In the genomic region with DNA sequence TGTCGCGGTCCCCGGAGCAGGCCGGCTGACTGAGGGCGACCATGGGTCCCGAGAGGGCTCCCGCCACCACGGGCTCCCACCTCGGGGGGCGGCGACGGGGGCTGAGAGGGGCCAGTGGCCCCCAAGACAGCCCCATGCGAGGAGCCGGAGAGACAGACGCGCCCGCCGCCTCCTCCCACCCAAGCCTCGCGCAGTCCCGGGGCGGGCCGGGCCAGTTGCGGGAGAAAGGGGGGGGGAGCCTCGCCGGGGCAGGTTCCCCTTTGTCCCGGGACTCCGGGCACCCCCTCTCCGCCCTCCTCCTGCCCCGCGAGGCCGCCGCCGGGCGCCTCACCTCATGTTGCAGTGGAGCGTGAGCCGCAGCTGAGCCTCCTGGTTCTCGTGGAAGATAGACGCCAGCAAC, we compare ENCODE assay signal across 8 cellular contexts.
A peak's percentile ranks its signal among the peaks of the same experiment; 100 is the strongest.
DNase-seq lines count a peak whose midpoint lies in the region; ATAC-seq and TF ChIP-seq lines count a peak whose summit lies in the region.
"Not testable (repeated sequence)": the region's sequence is repeated elsewhere in the genome, so short reads cannot be mapped to it uniquely, and the experiment has no call there.

No MANE protein-coding gene starts in this region.

- H4K8ac ChIP-seq in neuronal stem cell (ENCODE audit: low read depth, low read length), result not testable (repeated sequence)

- not testable (repeated sequence) for H3K27ac Mint-ChIP-seq in T-helper 17 cell; stimulated activated naive B cell treated with anti-CD40 and anti-IgM and Interleukin-4, amounts not matched to agents 10 μg/mL and 1 μg/mL and 100 μg/mL, for 72 hours

- not testable (repeated sequence) for H3K4me3 Mint-ChIP-seq in T-helper 17 cell; stimulated activated naive B cell treated with anti-CD40 and anti-IgM and Interleukin-4, amounts not matched to agents 10 μg/mL and 1 μg/mL and 100 μg/mL, for 72 hours

- H3K4me1 Mint-ChIP-seq in T-helper 17 cell; stimulated activated naive B cell treated with anti-CD40 and anti-IgM and Interleukin-4, amounts not matched to agents 10 μg/mL and 1 μg/mL and 100 μg/mL, for 72 hours: not testable (repeated sequence)

- not testable (repeated sequence) for H2AK5ac ChIP-seq in neuronal stem cell (ENCODE audit: low read depth, low read length)

- H3K9me3 Mint-ChIP-seq in stimulated activated naive B cell treated with anti-CD40 and anti-IgM and Interleukin-4, amounts not matched to agents 10 μg/mL and 1 μg/mL and 100 μg/mL, for 72 hours, result not testable (repeated sequence)

- not testable (repeated sequence) for H2BK5ac ChIP-seq in neuronal stem cell (ENCODE audit: low read length)

- H4K91ac ChIP-seq in neuronal stem cell (ENCODE audit: low read depth, low read length, poor library complexity), result not testable (repeated sequence)

- WGBS in body of pancreas, 2 donors, result no CpG with 5 or more reads among the region's 39 CpGs
- no CpG with 5 or more reads among the region's 39 CpGs for WGBS in neuronal stem cell (ENCODE audit: extremely low coverage in 2 of 2, insufficient read length in 2 of 2, insufficient replicate concordance in 1 of 2), 2 donors

- H3K9ac ChIP-seq in neuronal stem cell (ENCODE audit: low read depth, low read length, poor library complexity), result not testable (repeated sequence)

- not testable (repeated sequence) for H2BK15ac ChIP-seq in neuronal stem cell (ENCODE audit: low read length)

- intact Hi-C loops in body of pancreas (cut with DNase I); left ventricle myocardium inferior (cut with micrococcal nuclease); lower lobe of right lung (cut with DNase I): not testable (repeated sequence)

- CTCF ChIA-PET in HEK293 (lab: Yijun Ruan, JAX), result not testable (repeated sequence)

- H3K79me1 ChIP-seq in neuronal stem cell (ENCODE audit: low read depth, low read length), result not testable (repeated sequence)

- not testable (repeated sequence) for H3K27me3 ChIP-seq in BE2C; body of pancreas; left ventricle myocardium inferior (ENCODE audit: low read depth); lower lobe of right lung (ENCODE audit: low read depth); neuronal stem cell (ENCODE audit: control insufficient read depth in 3 of 3, insufficient read depth in 3 of 3, low read depth in 1 of 3, low read length in 3 of 3)

- not testable (repeated sequence) for H3K4me1 ChIP-seq in BE2C; HEK293 (ENCODE audit: control insufficient read depth, insufficient read depth, low read length); body of pancreas; left ventricle myocardium inferior; lower lobe of right lung; neuronal stem cell (ENCODE audit: control insufficient read depth in 2 of 2, insufficient read depth in 1 of 2, low read depth in 1 of 2, low read length in 2 of 2)

- H3K23ac ChIP-seq in neuronal stem cell (ENCODE audit: low read depth, low read length, poor library complexity), result not testable (repeated sequence)

- not testable (repeated sequence) for H3K36me3 ChIP-seq in BE2C; HEK293 (ENCODE audit: control insufficient read depth in 2 of 2, insufficient read depth in 1 of 2, low read length in 2 of 2); body of pancreas (replicated peaks in 1 of 2; ENCODE audit: insufficient read depth in 1 of 2, low read depth in 2 of 2); left ventricle myocardium inferior; lower lobe of right lung; neuronal stem cell (replicated peaks in 1 of 2; ENCODE audit: control insufficient read depth in 2 of 2, insufficient read depth in 2 of 2, low read length in 2 of 2)

- TF ChIP-seq CTCF in BE2C (IDR thresholded peaks at IDR 0.05; ENCODE audit: low read depth, low read length); HEK293 (tag by site-specific recombination; IDR thresholded peaks at IDR 0.05); body of pancreas (IDR thresholded peaks at IDR 0.05); left ventricle myocardium inferior (IDR thresholded peaks at IDR 0.05; ENCODE audit: borderline replicate concordance); lower lobe of right lung (IDR thresholded peaks at IDR 0.05): not testable (repeated sequence)

- not testable (repeated sequence) for H3K18ac ChIP-seq in neuronal stem cell (ENCODE audit: low read length)

- peak overlapping the region; percentile 11 for H3K4me2 ChIP-seq in neuronal stem cell (ENCODE audit: insufficient read depth, low read length, poor library complexity, severe bottlenecking)

- H3K4ac ChIP-seq in neuronal stem cell (ENCODE audit: low read length), result not testable (repeated sequence)

- H3K36me3 Mint-ChIP-seq in T-helper 17 cell (ENCODE audit: low read depth); stimulated activated naive B cell treated with anti-CD40 and anti-IgM and Interleukin-4, amounts not matched to agents 10 μg/mL and 1 μg/mL and 100 μg/mL, for 72 hours: not testable (repeated sequence)

- H3K27me3 Mint-ChIP-seq in T-helper 17 cell, result not testable (repeated sequence)
- H3K27me3 Mint-ChIP-seq in stimulated activated naive B cell treated with anti-CD40 and anti-IgM and Interleukin-4, amounts not matched to agents 10 μg/mL and 1 μg/mL and 100 μg/mL, for 72 hours, result peaks cover 0 to 11% of the 10 kb centered on the region in 2 donors

- not testable (repeated sequence) for TF ChIP-seq POLR2A in body of pancreas (IDR thresholded peaks at IDR 0.05)

- H3K9me3 ChIP-seq in BE2C; HEK293 (ENCODE audit: control insufficient read depth, insufficient read depth, low read depth, low read length); T-helper 17 cell (ENCODE audit: control insufficient read depth, low read length, poor library complexity, severe bottlenecking); body of pancreas; left ventricle myocardium inferior (replicated peaks); lower lobe of right lung; neuronal stem cell (replicated peaks in 1 of 2; ENCODE audit: control insufficient read depth in 2 of 2, insufficient read depth in 1 of 2, low read depth in 1 of 2, low read length in 2 of 2): not testable (repeated sequence)

- not testable (repeated sequence) for H3K27ac ChIP-seq in HEK293 (ENCODE audit: extremely low read depth, low read depth, low read length); body of pancreas; left ventricle myocardium inferior (replicated peaks); lower lobe of right lung; neuronal stem cell (replicated peaks; ENCODE audit: low read length)

- H3K4me3 ChIP-seq in BE2C (ENCODE audit: low read depth, low read length) (peak overlapping the region; percentile 31; the same call in 1 of the 2 replicates), HEK293 (ENCODE audit: low read depth, low read length) (peak overlapping the region; percentile 23; the same call in 1 of the 2 replicates), left ventricle myocardium inferior (peak overlapping the region; percentile 25), neuronal stem cell (ENCODE audit: low read length in 2 of 2) (peak overlapping the region in 1 of 2 donors; percentile 31)
- not testable (repeated sequence) for H3K4me3 ChIP-seq in body of pancreas, lower lobe of right lung

- POLR2A ChIA-PET in HEK293 (lab: Yijun Ruan, JAX), result not testable (repeated sequence)

- peak; percentile 14 for ATAC-seq in T-helper 17 cell
- ATAC-seq in body of pancreas, result peak; percentile 5
- ATAC-seq in lower lobe of right lung, result peak; percentile 43 to 45
- ATAC-seq in stimulated activated naive B cell treated with anti-CD40 and anti-IgM and Interleukin-4, amounts not matched to agents 10 μg/mL and 1 μg/mL and 100 μg/mL, for 72 hours (replicated peaks), result peak; percentile 25 to 33

- not testable (repeated sequence) for H2BK12ac ChIP-seq in neuronal stem cell (ENCODE audit: low read length)

- H2BK120ac ChIP-seq in neuronal stem cell (ENCODE audit: low read depth, low read length), result not testable (repeated sequence)

- H2AFZ ChIP-seq in neuronal stem cell (ENCODE audit: low read length), result not testable (repeated sequence)

- not testable (repeated sequence) for H3K14ac ChIP-seq in neuronal stem cell (ENCODE audit: low read length)

- DNase-seq in BE2C; T-helper 17 cell; left ventricle myocardium inferior; lower lobe of right lung; neuronal stem cell (ENCODE audit: low spot score); stimulated activated naive B cell treated with anti-CD40 and anti-IgM and Interleukin-4, amounts not matched to agents 10 μg/mL and 1 μg/mL and 100 μg/mL, for 72 hours: not testable (repeated sequence)
- peak in 1 of 4 donors; percentile 8 for DNase-seq in body of pancreas
